ENCODE assay signal across 18 cellular contexts in genomic region chr6:89404512-89404911, GRCh38. TPM values are rescaled to one million over a fixed set of nuclear protein-coding genes. Genes with fewer than 3 reads are reported as not detected.
A peak's percentile ranks its signal among the peaks of the same experiment; 100 is the strongest.
DNase-seq lines count a peak whose midpoint lies in the region; ATAC-seq, FAIRE-seq and TF ChIP-seq lines count a peak whose summit lies in the region.
"Had no signal": no experiment of that assay in that cellular context is flagged by ENCODE, and none has a peak within 500 bp of the region (broad histone marks: within the 10 kb centered on the region; RNA-seq: fewer than 3 reads in every experiment).

No MANE protein-coding gene starts in this region.

- no peak overlapping the region for H4K8ac ChIP-seq in H1 (ENCODE audit: extremely low read depth, insufficient read depth, low read length)

- H2BK12ac ChIP-seq in H1 (ENCODE audit: low read depth, low read length) = no peak overlapping the region

- POLR2A ChIA-PET in H1 (lab: Charles Lee; ENCODE audit: partially characterized antibody) = no interaction called here

- 91% methylated on average over 3 of the region's 3 CpGs; no CpG with 5 or more reads in 1 of the 2 experiments for WGBS in H1 (ENCODE audit: extremely low coverage in 1 of 2, insufficient coverage in 1 of 2, insufficient read length in 1 of 2, insufficient replicate concordance in 2 of 2, low coverage in 1 of 2, low lambda C conversion rate in 2 of 2, missing lambda C conversion rate in 1 of 2), 2 experiments
- 66% methylated on average over 3 of the region's 3 CpGs for WGBS in right cardiac atrium

- no peak overlapping the region for H4K91ac ChIP-seq in H1 (replicated peaks; ENCODE audit: insufficient read length, low read length)

- H2BK15ac ChIP-seq in H1 (ENCODE audit: low read length) = no peak overlapping the region

- H4K5ac ChIP-seq in H1 (ENCODE audit: insufficient read length, low read depth, low read length) = no peak overlapping the region

- H3K23me2 ChIP-seq in H1 (ENCODE audit: low read depth, low read length) = peaks cover 2% of the 10 kb centered on the region

- H2AFZ ChIP-seq in Loucy (ENCODE audit: low read length) = no peak overlapping the region
- no peak overlapping the region for H2AFZ ChIP-seq in H1 (ENCODE audit: low read length)

- TF ChIP-seq POLR2A in H1 (IDR thresholded peaks at IDR 0.05; ENCODE audit: control extremely low read depth in 1 of 2, low read depth in 2 of 2, low read length in 2 of 2) = no peak
- TF ChIP-seq POLR2A in gastrocnemius medialis (IDR thresholded peaks at IDR 0.05) = no peak

- H3K79me1 ChIP-seq in H1 (ENCODE audit: low read depth, low read length) = 0 out of 2 replicates have a peak, but pooled peaks cover 2% of the 10 kb centered on the region

- no peak overlapping the region for H2BK20ac ChIP-seq in H1 (ENCODE audit: low read length)

- H3K18ac ChIP-seq in H1 (ENCODE audit: extremely low read depth, low read length) = no peak overlapping the region

- H4K20me1 ChIP-seq in Loucy (ENCODE audit: insufficient read depth, low read length, poor library complexity, severe bottlenecking) (peaks cover 23% of the 10 kb centered on the region), H1 (replicated peaks in 1 of 2; ENCODE audit: control insufficient read depth in 1 of 2, insufficient read depth in 2 of 2, low read length in 2 of 2) (no peaks in the 10 kb centered on the region)

- H3K23ac ChIP-seq in H1 (ENCODE audit: insufficient read length) = no peak overlapping the region

- H3K36me3 ChIP-seq in Loucy (ENCODE audit: insufficient read depth, low read length) = no peaks in the 10 kb centered on the region
- no peaks in the 10 kb centered on the region for H3K36me3 ChIP-seq in H1 (ENCODE audit: control insufficient read depth in 2 of 4, insufficient read depth in 4 of 4, low read length in 3 of 4)
- no peaks in the 10 kb centered on the region for H3K36me3 ChIP-seq in gastrocnemius medialis
- H3K36me3 ChIP-seq: BLaER1 had no signal

- H3F3A ChIP-seq in Loucy (ENCODE audit: low read depth) = no peaks in the 10 kb centered on the region

- peak; percentile 50 for DNase-seq in D341Med (ENCODE audit: low spot score)
- no peak for DNase-seq in H1 (ENCODE audit: low read depth in 1 of 2, low spot score in 2 of 2)
- no peak for DNase-seq in gastrocnemius medialis
- no peak for DNase-seq in right cardiac atrium
- no peak for DNase-seq in posterior cingulate gyrus
- DNase-seq: 8988T; CD4-positive, alpha-beta memory T cell; DMS 273 treated with DMSO at 0.1 percent for 48 hours; GDM1; GOT3; H9 had no signal

- H3K9ac ChIP-seq in Loucy (ENCODE audit: low read depth, low read length, poor library complexity, severe bottlenecking) = no peak overlapping the region
- no peak overlapping the region for H3K9ac ChIP-seq in H1 (replicated peaks in 1 of 4; ENCODE audit: extremely low read depth in 1 of 4, low read depth in 3 of 4, low read length in 3 of 4)
- H3K9ac ChIP-seq: BLaER1 had no signal

- H3K27ac ChIP-seq in H1 (ENCODE audit: low read depth, low read length) (no peak overlapping the region), gastrocnemius medialis (peak overlapping the region; percentile 24 to 69 (median 40)), right cardiac atrium (ENCODE audit: low read length) (no peak overlapping the region)
- H3K27ac ChIP-seq: BLaER1 had no signal

- ATAC-seq in gastrocnemius medialis = no peak
- ATAC-seq in GM21576 (IDR thresholded peaks at IDR 0.05; ENCODE audit: unreplicated experiment) = no peak
- no peak for ATAC-seq in right cardiac atrium

- H3K9me3 ChIP-seq in Loucy (ENCODE audit: insufficient read depth, low read depth, low read length) (no peaks in the 10 kb centered on the region), H1 (ENCODE audit: insufficient read depth in 2 of 2, low read depth in 1 of 2, low read length in 1 of 2) (no peaks in the 10 kb centered on the region), gastrocnemius medialis (no peaks in the 10 kb centered on the region), right cardiac atrium (ENCODE audit: control insufficient read depth, low read length) (no peaks in the 10 kb centered on the region)
- H3K9me3 ChIP-seq: BLaER1 had no signal

- intact Hi-C loops in gastrocnemius medialis (cut with DNase I; ENCODE audit: low total_unique reads) (no loop called here), right cardiac atrium (cut with DNase I) (no loop called here), posterior cingulate gyrus (cut with DNase I) (no loop called here)

- no peak overlapping the region for H3K14ac ChIP-seq in H1 (ENCODE audit: insufficient read length)

- H3K27me3 ChIP-seq in Loucy (ENCODE audit: insufficient read depth, low read length, poor library complexity, severe bottlenecking) = no peaks in the 10 kb centered on the region
- no peaks in the 10 kb centered on the region for H3K27me3 ChIP-seq in H1 (replicated peaks in 1 of 4; ENCODE audit: control insufficient read depth in 3 of 4, extremely low read depth in 1 of 4, insufficient read depth in 3 of 4, low read length in 3 of 4)
- no peaks in the 10 kb centered on the region for H3K27me3 ChIP-seq in gastrocnemius medialis
- no peaks in the 10 kb centered on the region for H3K27me3 ChIP-seq in right cardiac atrium (ENCODE audit: control insufficient read depth, insufficient read depth)
- H3K27me3 ChIP-seq: BLaER1 had no signal

- no peak overlapping the region for H3K4ac ChIP-seq in H1 (replicated peaks; ENCODE audit: insufficient read length, low read depth, low read length)

- H2BK5ac ChIP-seq in H1 (ENCODE audit: low read depth, low read length) = no peak overlapping the region

- H3K4me3 ChIP-seq in Loucy (ENCODE audit: low read length, poor library complexity, severe bottlenecking) (no peak overlapping the region), H1 (ENCODE audit: extremely low read depth in 1 of 4, insufficient read depth in 2 of 4, low read depth in 3 of 4, low read length in 4 of 4) (no peak overlapping the region), gastrocnemius medialis (no peak overlapping the region), right cardiac atrium (ENCODE audit: low read length) (no peak overlapping the region)
- H3K4me3 ChIP-seq: BLaER1 had no signal

- TF ChIP-seq RAD21 in H1 (IDR thresholded peaks at IDR 0.05 in 1 of 2, conservative IDR thresholded peaks at IDR 0.05 in 1 of 2; ENCODE audit: low read depth in 2 of 2, low read length in 2 of 2) = no peak

- no peaks in the 10 kb centered on the region for H3K9me2 ChIP-seq in Loucy (replicated peaks; ENCODE audit: low read depth, low read length)

- no peak for TF ChIP-seq EP300 in H1 (IDR thresholded peaks at IDR 0.05; ENCODE audit: borderline replicate concordance in 1 of 2, low read depth in 2 of 2, low read length in 2 of 2)

- no peak overlapping the region for H2BK120ac ChIP-seq in H1 (replicated peaks; ENCODE audit: low read depth, low read length)

- H3K4me2 ChIP-seq in Loucy (ENCODE audit: low read depth, low read length, poor library complexity, severe bottlenecking) = peak overlapping the region; percentile 24
- H3K4me2 ChIP-seq in H1 (ENCODE audit: insufficient read depth in 1 of 2, low read depth in 2 of 2, low read length in 2 of 2) = no peak overlapping the region
- H3K4me2 ChIP-seq: BLaER1 had no signal

- peak overlapping the region; percentile 32; the same call in 1 of the 2 replicates for H2AK5ac ChIP-seq in H1 (ENCODE audit: low read depth, low read length)

- H3K4me1 ChIP-seq in Loucy (ENCODE audit: insufficient read depth, low read length, poor library complexity, severe bottlenecking) (peaks cover 53% of the 10 kb centered on the region), H1 (replicated peaks in 1 of 4; ENCODE audit: control insufficient read depth in 3 of 4, insufficient read depth in 4 of 4, low read length in 3 of 4) (peaks cover 7 to 14% (median 13%) of the 10 kb centered on the region in 4 experiments), gastrocnemius medialis (peaks cover 63 to 84% of the 10 kb centered on the region in 2 donors), right cardiac atrium (ENCODE audit: control insufficient read depth, insufficient read depth, low read length) (peaks cover 12% of the 10 kb centered on the region)

- no peak for FAIRE-seq in H1 (lab: Jason Lieb, UNC)
- FAIRE-seq: GM12892, GM18507 had no signal

- TF ChIP-seq CTCF in Loucy (conservative IDR thresholded peaks at IDR 0.05; ENCODE audit: low read length) (no peak), H1 (IDR thresholded peaks at IDR 0.05; ENCODE audit: control extremely low read depth in 1 of 3, insufficient read depth in 1 of 3, low read depth in 1 of 3, low read length in 3 of 3) (no peak), gastrocnemius medialis (IDR thresholded peaks at IDR 0.05 in 4 of 5, conservative IDR thresholded peaks at IDR 0.05 in 1 of 5) (no peak)

- no peak overlapping the region for H3K56ac ChIP-seq in H1 (replicated peaks; ENCODE audit: insufficient read length, low read depth, low read length)

- in situ Hi-C loops in gastrocnemius medialis (cut with MboI; ENCODE audit: low sequenced_read_pairs in 4 of 4) = no loop called here

- CTCF ChIA-PET in H1 (lab: Charles Lee; ENCODE audit: partially characterized antibody) = interaction anchor here (1.8 to 2.6 kb wide), 3 partner anchors 10 to 180 kb away, joined by 4 to 10 read pairs (median 6); no protein-coding TSS in a partner anchor

- H3K79me2 ChIP-seq in Loucy (ENCODE audit: insufficient read depth, low read length) (peaks cover 97% of the 10 kb centered on the region), H1 (ENCODE audit: control insufficient read depth in 1 of 2, insufficient read depth in 2 of 2, low read length in 2 of 2) (peaks cover 0 to 59% of the 10 kb centered on the region in 2 experiments; a peak in 2 of 4 replicates)

RNA-seq across cellular contexts. Expression of gene RRAGD, which starts 7.6 kb away (rescaled TPM):
- total RNA-seq in H1 (2021; fragmentation: NEBNext Ultra II Directional; extraction: Animal tissue kit (Norgen Biotek cat#: 25700)) = 29.7 and 30.8 TPM in 2 replicates
- polyA plus RNA-seq in H1 (2011; rRNA removed) = 3.2 and 7.2 TPM in 2 replicates
- 7.5 TPM for polyA plus RNA-seq in H1 (2011; cell fraction: cytosol; rRNA removed)
- polyA plus RNA-seq in H1 (2011; cell fraction: nucleus; rRNA removed) = 2.0 TPM
- polyA plus RNA-seq in H1 (2012, experiment 1 of 2) = 8.5 to 20.4 TPM (median 10.9 TPM) in 4 replicates
- polyA plus RNA-seq in H1 (2012, experiment 2 of 2) = 6.3 TPM
- polyA plus RNA-seq in H1 (2013, experiment 1 of 2) = 8.4 TPM
- polyA plus RNA-seq in H1 (2013, experiment 2 of 2) = 9.4 TPM
- 11.6 and 16.0 TPM in 2 replicates for polyA minus RNA-seq in H1 (2011; rRNA and poly(A)+ RNA removed)
- 8.2 TPM for polyA minus RNA-seq in H1 (2011; cell fraction: cytosol; rRNA and poly(A)+ RNA removed)
- polyA minus RNA-seq in H1 (2011; cell fraction: nucleus; rRNA and poly(A)+ RNA removed) = 7.1 TPM
- 100 to 1,000 TPM in 2 of 4 donors, 10 to 100 TPM in 2; 53.6 to 173 (median 106) TPM for total RNA-seq in gastrocnemius medialis
- total RNA-seq in right cardiac atrium = 100 to 1,000 TPM in 3 of 4 donors, 10 to 100 TPM in 1; 92.2 to 154 (median 126) TPM
- polyA plus RNA-seq in right cardiac atrium = 57.2 TPM
- total RNA-seq: HT-29 had no signal
- polyA plus RNA-seq: AG04450 had no signal

RNA-seq across cellular contexts. Expression of gene ANKRD6, which starts 28.4 kb away (rescaled TPM):
- total RNA-seq in H1 (2021; fragmentation: NEBNext Ultra II Directional; extraction: Animal tissue kit (Norgen Biotek cat#: 25700)) = 11.0 and 12.8 TPM in 2 replicates
- polyA plus RNA-seq in H1 (2011; rRNA removed) (5.9 and 6.2 TPM in 2 replicates), right cardiac atrium (6.7 TPM)
- polyA plus RNA-seq in H1 (2011; cell fraction: cytosol; rRNA removed) = 10.0 TPM
- 24.0 TPM for polyA plus RNA-seq in H1 (2011; cell fraction: nucleus; rRNA removed)
- 10.8 to 15.1 TPM (median 13.2 TPM) in 4 replicates for polyA plus RNA-seq in H1 (2012, experiment 1 of 2)
- 1.4 TPM for polyA plus RNA-seq in H1 (2012, experiment 2 of 2)
- polyA plus RNA-seq in H1 (2013, experiment 1 of 2) = 11.1 TPM
- 8.7 TPM for polyA plus RNA-seq in H1 (2013, experiment 2 of 2)
- 13.1 and 23.8 TPM in 2 replicates for polyA minus RNA-seq in H1 (2011; rRNA and poly(A)+ RNA removed)
- polyA minus RNA-seq in H1 (2011; cell fraction: cytosol; rRNA and poly(A)+ RNA removed) = 12.9 TPM
- polyA minus RNA-seq in H1 (2011; cell fraction: nucleus; rRNA and poly(A)+ RNA removed) = 22.4 TPM
- total RNA-seq in gastrocnemius medialis (1 to 10 TPM; 1.6 to 6.8 (median 2.9) TPM), right cardiac atrium (10 to 100 TPM; 17.9 to 22.8 (median 21.0) TPM)
- total RNA-seq: HT-29 had no signal

RNA-seq across cellular contexts. Expression of gene UBE2J1, which starts 52.0 kb away (rescaled TPM):
- 13.4 and 15.2 TPM in 2 replicates for total RNA-seq in H1 (2021; fragmentation: NEBNext Ultra II Directional; extraction: Animal tissue kit (Norgen Biotek cat#: 25700))
- polyA plus RNA-seq in H1 (2011; rRNA removed) (4.5 and 8.5 TPM in 2 replicates), right cardiac atrium (12.0 TPM)
- polyA plus RNA-seq in H1 (2011; cell fraction: cytosol; rRNA removed) = 8.4 TPM
- polyA plus RNA-seq in H1 (2011; cell fraction: nucleus; rRNA removed) = 4.2 TPM
- polyA plus RNA-seq in H1 (2012, experiment 1 of 2) = 6.2 to 7.9 TPM (median 7.8 TPM) in 4 replicates
- 2.9 TPM for polyA plus RNA-seq in H1 (2012, experiment 2 of 2)
- polyA plus RNA-seq in H1 (2013, experiment 1 of 2) = 13.5 TPM
- 12.9 TPM for polyA plus RNA-seq in H1 (2013, experiment 2 of 2)
- polyA minus RNA-seq in H1 (2011; rRNA and poly(A)+ RNA removed) = 7.7 and 13.3 TPM in 2 replicates
- polyA minus RNA-seq in H1 (2011; cell fraction: cytosol; rRNA and poly(A)+ RNA removed) = 4.8 TPM
- 7.2 TPM for polyA minus RNA-seq in H1 (2011; cell fraction: nucleus; rRNA and poly(A)+ RNA removed)
- total RNA-seq in gastrocnemius medialis (10 to 100 TPM; 10.5 to 15.1 (median 14.6) TPM), right cardiac atrium (10 to 100 TPM; 13.8 to 23.6 (median 15.9) TPM)

Comparison
In these comparisons a context has a peak if more than half of its experiments do, and no peak if none do; other contexts are left out.
1. H3K27ac ChIP-seq: peak in gastrocnemius medialis (4 of 4); none in H1 (single experiment) and right cardiac atrium (single experiment).